ENCODE assay signal across 1 cellular context in the genomic region with DNA sequence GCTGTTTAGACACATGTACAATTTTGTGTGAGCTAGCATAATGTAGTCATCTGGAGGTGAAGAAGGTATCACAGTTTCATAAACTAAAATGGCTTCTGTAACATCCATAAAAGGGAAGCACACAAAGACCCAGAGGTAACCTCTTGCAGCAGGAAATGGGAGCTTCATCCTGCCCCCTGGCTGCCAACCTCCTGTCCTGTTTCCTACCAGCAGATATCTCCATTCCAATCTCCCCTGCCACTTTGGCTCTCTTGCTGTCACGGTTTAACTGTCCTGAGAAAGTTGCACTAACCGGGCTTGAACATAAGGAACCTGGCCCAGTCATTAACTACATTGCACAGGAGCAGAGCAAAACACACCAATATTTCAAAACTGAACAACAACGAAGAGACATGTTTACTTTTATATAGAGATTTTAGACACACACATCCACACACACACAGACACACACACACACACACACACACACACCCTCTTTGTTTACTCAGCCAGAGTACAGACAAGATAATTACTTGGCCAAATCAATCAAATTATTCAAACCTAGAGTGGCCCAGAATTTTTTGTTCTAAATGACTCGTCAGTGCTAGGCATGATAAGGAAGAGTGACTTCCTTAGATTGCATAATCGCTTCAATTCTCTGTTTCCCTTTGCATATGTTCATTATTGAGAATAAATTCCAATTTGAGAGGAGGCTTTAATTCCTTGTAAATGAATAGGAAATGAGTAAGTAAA.
TF ChIP-seq lines count a peak whose summit lies in the region.

No MANE protein-coding gene starts in this region.

TF ChIP-seq in HCT116, 20 proteins besides CTCF, POLR2A, EP300 and RAD21 (continued from another document):
- TF ChIP-seq ZNF274 (IDR thresholded peaks at IDR 0.05; ENCODE audit: low read depth, low read length) (no peak), FOSL1 (IDR thresholded peaks at IDR 0.05; ENCODE audit: low read depth) (no peak), ATF3 (IDR thresholded peaks at IDR 0.05) (no peak), ZFX (IDR thresholded peaks at IDR 0.05) (no peak), EGR1 (IDR thresholded peaks at IDR 0.05; ENCODE audit: low read depth) (no peak), CBX3 (IDR thresholded peaks at IDR 0.05; ENCODE audit: low read depth) (no peak), MAX (IDR thresholded peaks at IDR 0.05) (no peak), SIN3A (IDR thresholded peaks at IDR 0.05; ENCODE audit: low read depth) (no peak), TCF7L2 (IDR thresholded peaks at IDR 0.05; ENCODE audit: borderline replicate concordance, extremely low read depth, insufficient read depth, insufficient read length) (no peak), ELF1 (IDR thresholded peaks at IDR 0.05; ENCODE audit: borderline replicate concordance, low read depth) (no peak), REST (IDR thresholded peaks at IDR 0.05; ENCODE audit: low read depth) (no peak), SP1 (IDR thresholded peaks at IDR 0.05; ENCODE audit: low read depth) (no peak), EZH2phosphoT487 (IDR thresholded peaks at IDR 0.05; ENCODE audit: borderline replicate concordance) (no peak), POLR2AphosphoS5 (IDR thresholded peaks at IDR 0.05; ENCODE audit: low read depth, low read length) (no peak), EZH2 (IDR thresholded peaks at IDR 0.05) (no peak), CEBPB (IDR thresholded peaks at IDR 0.05; ENCODE audit: low read depth) (no peak), YY1 (IDR thresholded peaks at IDR 0.05; ENCODE audit: extremely low read depth, insufficient replicate concordance, low read depth, low read length) (no peak), JUND (IDR thresholded peaks at IDR 0.05) (no peak), SRF (IDR thresholded peaks at IDR 0.05; ENCODE audit: low read depth) (no peak)
